14 cellular contexts compared by ENCODE assay signal in the genomic region with DNA sequence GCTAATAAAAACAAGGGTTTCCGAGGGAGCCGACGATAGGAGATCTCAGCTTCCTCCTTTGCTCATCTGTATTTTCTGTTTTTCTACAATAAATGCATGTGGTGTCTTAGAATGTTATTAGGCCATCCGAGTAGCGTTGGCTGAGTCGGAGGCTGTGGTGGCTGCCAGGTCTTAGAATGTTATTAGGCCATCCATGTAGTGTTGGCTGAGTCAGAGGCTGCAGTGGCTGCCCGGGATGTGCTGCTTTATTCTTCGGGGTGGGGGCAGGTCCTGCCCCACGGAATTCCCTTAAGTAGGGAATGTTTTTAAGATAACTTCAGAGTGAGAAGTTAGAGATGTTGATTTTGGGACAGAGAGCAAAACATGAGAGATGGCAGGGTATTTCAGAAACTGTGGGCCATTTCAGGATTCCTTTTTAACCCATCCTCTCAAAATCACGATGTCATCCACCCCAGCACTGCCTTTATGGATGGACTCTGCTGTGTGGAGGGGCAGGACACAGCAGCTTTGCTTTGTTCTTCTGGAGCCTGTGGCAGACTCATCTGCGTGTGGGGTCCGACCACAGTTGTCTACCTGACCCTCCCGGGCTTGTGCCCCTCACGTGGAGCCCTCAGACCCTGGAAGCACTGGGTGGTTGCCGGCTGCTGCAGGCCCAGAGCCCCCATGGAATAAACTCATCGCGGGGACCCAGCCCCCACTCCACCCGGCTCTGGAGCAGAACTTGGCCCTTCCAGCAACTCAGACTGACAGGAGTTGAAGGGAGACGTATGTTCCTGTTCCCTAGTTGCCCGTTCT. TPM values are rescaled to one million over a fixed set of nuclear protein-coding genes. Genes with fewer than 3 reads are reported as not detected.
DNase-seq lines count a peak whose midpoint lies in the region; ATAC-seq and TF ChIP-seq lines count a peak whose summit lies in the region.
"Had no signal": no experiment of that assay in that cellular context is flagged by ENCODE, and none has a peak within 500 bp of the region (broad histone marks: within the 10 kb centered on the region; RNA-seq: fewer than 3 reads in every experiment).

No MANE protein-coding gene starts in this region.

- H3F3A ChIP-seq in SK-N-SH (replicated peaks; ENCODE audit: insufficient read depth), result peaks cover 5% of the 10 kb centered on the region

- H3K9me3 ChIP-seq in SK-N-SH, result no peaks in the 10 kb centered on the region
- no peaks in the 10 kb centered on the region for H3K9me3 ChIP-seq in fibroblast of lung (ENCODE audit: control insufficient read depth, insufficient read depth, low read depth, low read length)

- TF ChIP-seq RAD21 in SK-N-SH (IDR thresholded peaks at IDR 0.05; ENCODE audit: low read length), result no peak

- H3K9ac ChIP-seq in SK-N-SH, result no peak overlapping the region
- no peak overlapping the region for H3K9ac ChIP-seq in fibroblast of lung (ENCODE audit: insufficient read depth, low read length)

- H3K4me3 ChIP-seq in SK-N-SH (ENCODE audit: low read depth in 2 of 2, low read length in 1 of 2) (no peak overlapping the region), fibroblast of lung (replicated peaks in 1 of 4; ENCODE audit: control extremely low read depth in 1 of 4, insufficient read depth in 1 of 4, low read depth in 3 of 4, low read length in 4 of 4) (no peak overlapping the region)

- TF ChIP-seq CTCF in SK-N-SH (IDR thresholded peaks at IDR 0.05) (no peak), fibroblast of lung (conservative IDR thresholded peaks at IDR 0.05 in 1 of 2, IDR thresholded peaks at IDR 0.05 in 1 of 2; ENCODE audit: low read depth in 1 of 2, low read length in 2 of 2) (no peak), omental fat pad (IDR thresholded peaks at IDR 0.05) (no peak)

- H3K4me1 ChIP-seq in SK-N-SH (ENCODE audit: control insufficient read depth in 1 of 2, insufficient read depth in 2 of 2, low read depth in 1 of 2, low read length in 1 of 2), result no peaks in the 10 kb centered on the region
- peaks cover 2% of the 10 kb centered on the region for H3K4me1 ChIP-seq in fibroblast of lung (ENCODE audit: control insufficient read depth, extremely low read depth, insufficient read depth, low read length)

- H3K4me2 ChIP-seq in SK-N-SH (no peak overlapping the region), fibroblast of lung (ENCODE audit: extremely low read depth, insufficient read depth, low read length) (no peak overlapping the region)

- H2AFZ ChIP-seq in SK-N-SH (ENCODE audit: low read depth) (no peak overlapping the region), fibroblast of lung (ENCODE audit: low read length) (no peak overlapping the region)

- no peak for TF ChIP-seq EP300 in SK-N-SH (IDR thresholded peaks at IDR 0.05; ENCODE audit: borderline replicate concordance in 1 of 2, low read depth in 1 of 2, low read length in 1 of 2)

- H3K79me2 ChIP-seq in SK-N-SH (ENCODE audit: insufficient read depth) (peaks cover 48% of the 10 kb centered on the region), fibroblast of lung (ENCODE audit: control insufficient read depth, insufficient read depth, low read length) (no peaks in the 10 kb centered on the region)

- ATAC-seq in omental fat pad (ENCODE audit: low FRiP score) (peak; percentile 79), HG03280 (IDR thresholded peaks at IDR 0.05; ENCODE audit: unreplicated experiment) (no peak), HG02981 (IDR thresholded peaks at IDR 0.05; ENCODE audit: unreplicated experiment) (no peak)
- ATAC-seq: activated T-helper 17 cell treated with anti-CD3 and anti-CD28 coated beads, Interleukin-2, amount 50 U/mL, for 72 hours had no signal

- POLR2A ChIA-PET in SK-N-SH (lab: Yijun Ruan, JAX), result no interaction called here

- H3K9me2 ChIP-seq in SK-N-SH, result no peaks in the 10 kb centered on the region

- H3K27ac ChIP-seq in SK-N-SH (ENCODE audit: low read depth in 2 of 2, low read length in 1 of 2) (peak overlapping the region in 1 of 2 experiments; percentile 29; a peak in 1 of 4 replicates), fibroblast of lung (ENCODE audit: insufficient read depth, low read length) (no peak overlapping the region)

- H3K27me3 ChIP-seq in SK-N-SH (ENCODE audit: insufficient read depth) (no peaks in the 10 kb centered on the region), fibroblast of lung (ENCODE audit: control insufficient read depth, insufficient read depth, low read length) (no peaks in the 10 kb centered on the region)

- CTCF ChIA-PET in SK-N-SH (lab: Yijun Ruan, JAX), result interaction anchor here (0.8 to 0.9 kb wide), 2 partner anchors 13 to 25 kb away, joined by 3 read pairs; no protein-coding TSS in a partner anchor

- WGBS in SK-N-SH (ENCODE audit: low lambda C conversion rate), result 70% methylated on average over 19 of the region's 20 CpGs

- H3K36me3 ChIP-seq in SK-N-SH (replicated peaks in 1 of 2; ENCODE audit: control insufficient read depth in 1 of 2, insufficient read depth in 2 of 2, low read length in 1 of 2) (peaks cover 7 to 27% of the 10 kb centered on the region in 2 experiments), fibroblast of lung (ENCODE audit: control insufficient read depth, insufficient read depth, low read length) (peaks cover 7% of the 10 kb centered on the region)

- H4K20me1 ChIP-seq in SK-N-SH (ENCODE audit: insufficient read depth) (peaks cover 50% of the 10 kb centered on the region), fibroblast of lung (ENCODE audit: control insufficient read depth, extremely low read depth, insufficient read depth, low read length) (no peaks in the 10 kb centered on the region)

- DNase-seq in EH (ENCODE audit: low read depth) (peak; percentile 86), SK-N-SH (no peak), fibroblast of lung (ENCODE audit: low read depth in 2 of 2) (peak; percentile 65 to 80), omental fat pad (ENCODE audit: low spot score) (no peak), SW480 (ENCODE audit: low spot score) (no peak), OCI-M2 (lab: John Stamatoyannopoulos, UW; ENCODE audit: unreplicated experiment) (no peak)
- DNase-seq: activated B cell treated with CpG ODN at 0.5 μM for 24 hours; CD4-positive, CD25-positive, alpha-beta regulatory T cell; effector CD8-positive, alpha-beta T cell; NCI-H2107; occipital lobe had no signal

TF ChIP-seq in SK-N-SH, 30 proteins besides CTCF, POLR2A, EP300 and RAD21:
- TF ChIP-seq GABPA (IDR thresholded peaks at IDR 0.05; ENCODE audit: low read depth) (no peak), FOSL2 (IDR thresholded peaks at IDR 0.05; ENCODE audit: borderline replicate concordance, low read depth) (0 out of 2 replicates have a peak, but pooled peaks have one; percentile 7)

RNA-seq across cellular contexts. Expression of gene OSBPL2, which starts 20.4 kb away (rescaled TPM):
- polyA plus RNA-seq in SK-N-SH (2012; rRNA removed) (17.7 and 18.7 TPM in 2 replicates), fibroblast of lung (11.4 and 13.3 TPM in 2 replicates)
- 10.6 and 13.0 TPM in 2 replicates for polyA plus RNA-seq in SK-N-SH (2012; cell fraction: cytosol; rRNA removed)
- polyA plus RNA-seq in SK-N-SH (2012; cell fraction: nucleus; rRNA removed), result 38.0 and 48.3 TPM in 2 replicates
- total RNA-seq in fibroblast of lung (23.6 and 27.9 TPM in 2 replicates), omental fat pad (10 to 100 TPM; 24.3 to 35.9 (median 26.3) TPM)
- 17.3 and 19.5 TPM in 2 replicates for polyA plus RNA-seq in fibroblast of lung (2012)
- 20.6 and 28.4 TPM in 2 replicates for polyA minus RNA-seq in fibroblast of lung (ENCODE audit: low replicate concordance)

RNA-seq across cellular contexts. Expression of gene HRH3, which starts 38.6 kb away (rescaled TPM):
- 0.02 TPM in 2 replicates for polyA plus RNA-seq in SK-N-SH (2012; rRNA removed)
- 0.03 and 0.04 TPM in 2 replicates for polyA plus RNA-seq in SK-N-SH (2012; cell fraction: cytosol; rRNA removed)
- 0.07 and 0.18 TPM in 2 replicates for polyA plus RNA-seq in SK-N-SH (2012; cell fraction: nucleus; rRNA removed)
- not detected in 2 replicates for total RNA-seq in fibroblast of lung
- not detected in 2 replicates for polyA plus RNA-seq in fibroblast of lung
- not detected in 2 replicates for polyA plus RNA-seq in fibroblast of lung (2012)
- polyA minus RNA-seq in fibroblast of lung (ENCODE audit: low replicate concordance), result not detected in 2 replicates
- not detected for total RNA-seq in omental fat pad
- total RNA-seq: activated B cell treated with CpG ODN at 0.5 μM for 24 hours; activated T-helper 17 cell treated with anti-CD3 and anti-CD28 coated beads, Interleukin-2, amount 50 U/mL, for 72 hours; CD4-positive, CD25-positive, alpha-beta regulatory T cell had no signal
- polyA plus RNA-seq: CD4-positive, CD25-positive, alpha-beta regulatory T cell had no signal

RNA-seq across cellular contexts. Expression of gene ADRM1, which starts 44.1 kb away (rescaled TPM):
- polyA plus RNA-seq in SK-N-SH (2012; rRNA removed), result 137 and 142 TPM in 2 replicates
- polyA plus RNA-seq in SK-N-SH (2012; cell fraction: cytosol; rRNA removed), result 77.3 and 106 TPM in 2 replicates
- polyA plus RNA-seq in SK-N-SH (2012; cell fraction: nucleus; rRNA removed), result 122 and 167 TPM in 2 replicates
- 61.1 and 71.3 TPM in 2 replicates for total RNA-seq in fibroblast of lung
- polyA plus RNA-seq in fibroblast of lung, result 41.2 and 67.1 TPM in 2 replicates
- 93.7 and 155 TPM in 2 replicates for polyA plus RNA-seq in fibroblast of lung (2012)
- 37.3 and 44.1 TPM in 2 replicates for polyA minus RNA-seq in fibroblast of lung (ENCODE audit: low replicate concordance)
- 100 to 1,000 TPM in 3 of 4 donors, 10 to 100 TPM in 1; 97.7 to 164 (median 111) TPM for total RNA-seq in omental fat pad

Comparison
In these comparisons a context has a peak if more than half of its experiments do, and no peak if none do; other contexts are left out.
1. DNase-seq: peak in EH (single experiment) and fibroblast of lung (2 of 2); none in SK-N-SH (single experiment), omental fat pad (single experiment), SW480 (single experiment) and OCI-M2 (single experiment).